Comparison of ENCODE assay signal across 19 cellular contexts in genomic region chr15:36589971-36590370, GRCh38. TPM values are rescaled to one million over a fixed set of nuclear protein-coding genes. Genes with fewer than 3 reads are reported as not detected.
DNase-seq lines count a peak whose midpoint lies in the region; ATAC-seq and TF ChIP-seq lines count a peak whose summit lies in the region.
"Had no signal": no experiment of that assay in that cellular context is flagged by ENCODE, and none has a peak within 500 bp of the region (broad histone marks: within the 10 kb centered on the region; RNA-seq: fewer than 3 reads in every experiment).

No MANE protein-coding gene starts in this region.

- no peaks in the 10 kb centered on the region for H3K27me3 ChIP-seq in right cardiac atrium (ENCODE audit: control insufficient read depth, insufficient read depth)
- no peaks in the 10 kb centered on the region for H3K27me3 ChIP-seq in tibial artery
- H3K27me3 ChIP-seq: esophagus muscularis mucosa had no signal

- H3K9me3 ChIP-seq in right cardiac atrium (ENCODE audit: control insufficient read depth, low read length) (no peaks in the 10 kb centered on the region), tibial artery (no peaks in the 10 kb centered on the region)
- H3K9me3 ChIP-seq: esophagus muscularis mucosa had no signal

- no peak for ATAC-seq in SK-N-SH treated with all-trans-retinoic acid at 6 μM for 48 hours
- ATAC-seq in right cardiac atrium: peak in 1 of 2 donors; percentile 23
- ATAC-seq in HG03159 (IDR thresholded peaks at IDR 0.05; ENCODE audit: unreplicated experiment): no peak
- ATAC-seq: stimulated activated memory B cell treated with anti-CD40 and anti-IgM and Interleukin-4, amounts not matched to agents 10 μg/mL and 1 μg/mL and 100 μg/mL, for 72 hours had no signal

- WGBS in right cardiac atrium: 50% methylated on average over 4 of the region's 4 CpGs

- intact Hi-C loops in right cardiac atrium (cut with DNase I) (no loop called here), tibial artery (cut with DNase I; ENCODE audit: low total_unique reads) (no loop called here)

- no peaks in the 10 kb centered on the region for H3K36me3 ChIP-seq in tibial artery
- H3K36me3 ChIP-seq: esophagus muscularis mucosa had no signal

- H3K4me1 ChIP-seq in right cardiac atrium (ENCODE audit: control insufficient read depth, insufficient read depth, low read length) (peaks cover 1% of the 10 kb centered on the region), tibial artery (peaks cover 0 to 25% (median 15%) of the 10 kb centered on the region in 4 donors)

- peak; percentile 23 for DNase-seq in DMS79 treated with DMSO at 0.1 percent for 48 hours (lab: John Stamatoyannopoulos, UW)
- no peak for DNase-seq in DMS79 (lab: John Stamatoyannopoulos, UW)
- no peak for DNase-seq in right cardiac atrium
- no peak for DNase-seq in tibial artery
- no peak for DNase-seq in activated gamma-delta T cell (lab: John Stamatoyannopoulos, UW)
- no peak for DNase-seq in NCI-H82 treated with DMSO at 0.1 percent for 48 hours (lab: John Stamatoyannopoulos, UW; ENCODE audit: unreplicated experiment)
- DNase-seq: activated CD4-positive, alpha-beta T cell treated with anti-CD3 and anti-CD28 coated beads for 36 hours; activated CD8-positive, alpha-beta memory T cell treated with anti-CD3 and anti-CD28 coated beads, Interleukin-2, amount 50 U/mL, for 4 hours; activated gamma-delta T cell treated with Interleukin-2 at 50 U/mL for 16 hours; hypothalamus; NCI-H187 treated with DMSO at 0.1 percent for 48 hours; NCI-H510A treated with DMSO at 0.1 percent for 48 hours; trophoblast cell had no signal

- no peak for TF ChIP-seq CTCF in tibial artery (IDR thresholded peaks at IDR 0.05)

- H3K27ac ChIP-seq in right cardiac atrium (ENCODE audit: low read length): no peak overlapping the region
- peak overlapping the region; percentile 15 to 54 for H3K27ac ChIP-seq in tibial artery
- H3K27ac ChIP-seq: 22Rv1, esophagus muscularis mucosa, SK-N-MC had no signal

- H3K4me3 ChIP-seq in right cardiac atrium (ENCODE audit: low read length) (peak overlapping the region; percentile 10), tibial artery (no peak overlapping the region)
- H3K4me3 ChIP-seq: esophagus muscularis mucosa, SK-N-MC had no signal

TF ChIP-seq in SK-N-SH treated with all-trans-retinoic acid at 6 μM for 48 hours, 23 proteins besides CTCF, POLR2A, EP300 and RAD21:
- TF ChIP-seq RARB (CRISPR knock-in tag; IDR thresholded peaks at IDR 0.05): no peak
- peak; percentile 88 for TF ChIP-seq ISL1 (CRISPR knock-in tag; IDR thresholded peaks at IDR 0.05)

RNA-seq across cellular contexts. Expression of gene CDIN1, which starts 10.5 kb away (rescaled TPM):
- total RNA-seq in right cardiac atrium: 10 to 100 TPM; 11.6 to 15.3 (median 12.0) TPM
- polyA plus RNA-seq in right cardiac atrium: 6.2 TPM
